9 cellular contexts compared by ENCODE assay signal in genomic region chr7:76343931-76344321, GRCh38.
"Had no signal": no experiment of that assay in that cellular context is flagged by ENCODE, and none has a peak within 500 bp of the region (broad histone marks: within the 10 kb centered on the region; RNA-seq: fewer than 3 reads in every experiment).

No MANE protein-coding gene starts in this region.

- H3K9me3 ChIP-seq: gastrocnemius medialis, tibial artery had no signal

- DNase-seq: activated CD4-positive, alpha-beta T cell treated with anti-CD3 and anti-CD28 coated beads, Interleukin-2, amount 10 ng/mL, durations not matched to agents 7 days and 5 days; cortex of kidney; effector CD8-positive, alpha-beta T cell; gastrocnemius medialis; islet precursor cell had no signal

- ATAC-seq: gastrocnemius medialis, WTC11 had no signal

- H3K4me3 ChIP-seq: gastrocnemius medialis, skin epidermis, tibial artery had no signal

- H3K27ac Mint-ChIP-seq: activated CD4-positive, alpha-beta T cell treated with anti-CD3 and anti-CD28 coated beads, Interleukin-2, amount 10 ng/mL, durations not matched to agents 7 days and 5 days; T-helper 1 cell treated with Interleukin-12 subunit alpha and Interleukin-12 subunit beta and Interleukin-4 antibody, amounts not matched to agents 30 μg/mL and 1 μg/mL, for 36 hours had no signal

- H3K9me3 Mint-ChIP-seq: activated CD4-positive, alpha-beta T cell treated with anti-CD3 and anti-CD28 coated beads, Interleukin-2, amount 10 ng/mL, durations not matched to agents 7 days and 5 days; T-helper 1 cell treated with Interleukin-12 subunit alpha and Interleukin-12 subunit beta and Interleukin-4 antibody, amounts not matched to agents 30 μg/mL and 1 μg/mL, for 36 hours; WTC11 had no signal

- H3K4me3 Mint-ChIP-seq: activated CD4-positive, alpha-beta T cell treated with anti-CD3 and anti-CD28 coated beads, Interleukin-2, amount 10 ng/mL, durations not matched to agents 7 days and 5 days; T-helper 1 cell treated with Interleukin-12 subunit alpha and Interleukin-12 subunit beta and Interleukin-4 antibody, amounts not matched to agents 30 μg/mL and 1 μg/mL, for 36 hours; WTC11 had no signal

- H3K27me3 ChIP-seq: gastrocnemius medialis, tibial artery had no signal

- H3K27me3 Mint-ChIP-seq: activated CD4-positive, alpha-beta T cell treated with anti-CD3 and anti-CD28 coated beads, Interleukin-2, amount 10 ng/mL, durations not matched to agents 7 days and 5 days had no signal

- H3K27ac ChIP-seq: skin epidermis, tibial artery had no signal
